In genomic region chr1:48109390-48110009, GRCh38 we compare ENCODE assay signal across 8 cellular contexts.
DNase-seq lines count a peak whose midpoint lies in the region; ATAC-seq and TF ChIP-seq lines count a peak whose summit lies in the region.

No MANE protein-coding gene starts in this region.

- H3K4me1 Mint-ChIP-seq in activated CD4-positive, alpha-beta T cell treated with anti-CD3 and anti-CD28 coated beads, Interleukin-2, amount 10 ng/mL, durations not matched to agents 7 days and 5 days: no peaks in the 10 kb centered on the region

- TF ChIP-seq CTCF in RWPE2 (IDR thresholded peaks at IDR 0.05; ENCODE audit: poor library complexity, severe bottlenecking) (peak; percentile 85), osteoblast (IDR thresholded peaks at IDR 0.05; ENCODE audit: extremely low read depth, low read depth, low read length) (peak; percentile 88)

- H3K4me3 Mint-ChIP-seq in activated CD4-positive, alpha-beta T cell treated with anti-CD3 and anti-CD28 coated beads, Interleukin-2, amount 10 ng/mL, durations not matched to agents 7 days and 5 days: no peak overlapping the region

- CTCF ChIA-PET in activated CD4-positive, alpha-beta T cell treated with anti-CD3 and anti-CD28 coated beads, Interleukin-2, amount 10 ng/mL, durations not matched to agents 7 days and 5 days (lab: Charles Lee): interaction anchor here (1.3 kb wide), 2 partner anchors 92 to 126 kb away, joined by 3 to 4 read pairs; no protein-coding TSS in a partner anchor

- no peak overlapping the region for H3K27ac ChIP-seq in RWPE2 (ENCODE audit: poor library complexity, severe bottlenecking)
- H3K27ac ChIP-seq in osteoblast (ENCODE audit: low read depth, low read length): no peak overlapping the region

- no peak overlapping the region for H3K4me2 ChIP-seq in osteoblast (ENCODE audit: insufficient read depth, low read length)

- H4K20me1 ChIP-seq in osteoblast (ENCODE audit: insufficient read depth, low read length): no peaks in the 10 kb centered on the region

- H3K4me3 ChIP-seq in RWPE2 (ENCODE audit: severe bottlenecking): no peak overlapping the region
- H3K4me3 ChIP-seq in osteoblast (ENCODE audit: insufficient read depth, low read length): no peak overlapping the region

- no peaks in the 10 kb centered on the region for H3K27me3 ChIP-seq in RWPE2 (ENCODE audit: insufficient read depth, poor library complexity, severe bottlenecking)
- H3K27me3 ChIP-seq in osteoblast (ENCODE audit: insufficient read depth, low read length): no peaks in the 10 kb centered on the region

- H3K9me3 ChIP-seq in RWPE2 (ENCODE audit: severe bottlenecking) (no peaks in the 10 kb centered on the region), osteoblast (ENCODE audit: low read depth, low read length) (no peaks in the 10 kb centered on the region)

- peak; percentile 30 for DNase-seq in activated CD4-positive, alpha-beta T cell treated with anti-CD3 and anti-CD28 coated beads, Interleukin-2, amount 10 ng/mL, durations not matched to agents 7 days and 5 days
- no peak for DNase-seq in activated CD4-positive, alpha-beta T cell treated with anti-CD3 and anti-CD28 coated beads, Interleukin-2, amount 50 U/mL, for 1 hour
- DNase-seq in M059J (ENCODE audit: low read depth) (peak; percentile 45), RWPE2 (ENCODE audit: low spot score) (no peak), fibroblast of peridontal ligament (ENCODE audit: extremely low read depth) (peak; percentile 77), osteoblast (ENCODE audit: insufficient read length, low spot score, missing footprints) (no peak)

- POLR2A ChIA-PET in activated CD4-positive, alpha-beta T cell treated with anti-CD3 and anti-CD28 coated beads, Interleukin-2, amount 10 ng/mL, durations not matched to agents 7 days and 5 days (lab: Charles Lee): no interaction called here

- no peaks in the 10 kb centered on the region for H3K36me3 Mint-ChIP-seq in activated CD4-positive, alpha-beta T cell treated with anti-CD3 and anti-CD28 coated beads, Interleukin-2, amount 10 ng/mL, durations not matched to agents 7 days and 5 days (ENCODE audit: low read depth)

- no peaks in the 10 kb centered on the region for H3K79me2 ChIP-seq in osteoblast (ENCODE audit: insufficient read depth, low read length)

- no peaks in the 10 kb centered on the region for H3K36me3 ChIP-seq in RWPE2 (ENCODE audit: low read depth)
- no peaks in the 10 kb centered on the region for H3K36me3 ChIP-seq in osteoblast (ENCODE audit: insufficient read depth, low read length)

- ATAC-seq in RWPE2 (ENCODE audit: low read depth) (peak; percentile 66; the same call in 1 of the 3 replicates), HG03520 (IDR thresholded peaks at IDR 0.05; ENCODE audit: unreplicated experiment) (no peak), GM21529 (IDR thresholded peaks at IDR 0.05; ENCODE audit: unreplicated experiment) (no peak)

- no peak overlapping the region for H3K27ac Mint-ChIP-seq in activated CD4-positive, alpha-beta T cell treated with anti-CD3 and anti-CD28 coated beads, Interleukin-2, amount 10 ng/mL, durations not matched to agents 7 days and 5 days

- H2AFZ ChIP-seq in osteoblast (ENCODE audit: low read length): no peak overlapping the region

- H3K4me1 ChIP-seq in RWPE2 (ENCODE audit: insufficient read depth, poor library complexity, severe bottlenecking): no peaks in the 10 kb centered on the region
- no peaks in the 10 kb centered on the region for H3K4me1 ChIP-seq in osteoblast (ENCODE audit: insufficient read depth, low read length)

- H3K9me3 Mint-ChIP-seq in activated CD4-positive, alpha-beta T cell treated with anti-CD3 and anti-CD28 coated beads, Interleukin-2, amount 10 ng/mL, durations not matched to agents 7 days and 5 days: no peaks in the 10 kb centered on the region

- peaks cover 12% of the 10 kb centered on the region for H3K27me3 Mint-ChIP-seq in activated CD4-positive, alpha-beta T cell treated with anti-CD3 and anti-CD28 coated beads, Interleukin-2, amount 10 ng/mL, durations not matched to agents 7 days and 5 days

Comparison
In these comparisons a context has a peak if more than half of its experiments do, and no peak if none do; other contexts are left out.
1. DNase-seq: peak in activated CD4-positive, alpha-beta T cell treated with anti-CD3 and anti-CD28 coated beads, Interleukin-2, amount 10 ng/mL, durations not matched to agents 7 days and 5 days (single experiment), M059J (single experiment) and fibroblast of peridontal ligament (single experiment); none in activated CD4-positive, alpha-beta T cell treated with anti-CD3 and anti-CD28 coated beads, Interleukin-2, amount 50 U/mL, for 1 hour (single experiment), RWPE2 (single experiment) and osteoblast (single experiment).